In genomic region chr21:42939581-42940413, GRCh38 we compare ENCODE assay signal across 8 cellular contexts. TPM values are rescaled to one million over a fixed set of nuclear protein-coding genes. Genes with fewer than 3 reads are reported as not detected.
DNase-seq lines count a peak whose midpoint lies in the region; ATAC-seq, FAIRE-seq and TF ChIP-seq lines count a peak whose summit lies in the region.

No MANE protein-coding gene starts in this region.

- H4K20me1 ChIP-seq in K562 (replicated peaks; ENCODE audit: control insufficient read depth, insufficient read depth, low read length) (no peaks in the 10 kb centered on the region), keratinocyte (ENCODE audit: control insufficient read depth, extremely low read depth, insufficient read depth, low read length) (no peaks in the 10 kb centered on the region)

- no peak overlapping the region for H2AFZ ChIP-seq in K562 (ENCODE audit: low read depth, low read length)
- no peak overlapping the region for H2AFZ ChIP-seq in keratinocyte (ENCODE audit: control insufficient read depth, low read length)

- no peak for TF ChIP-seq POLR2A in K562 (conservative IDR thresholded peaks at IDR 0.05)

- H3K9me1 ChIP-seq in K562 (ENCODE audit: control insufficient read depth, insufficient read depth, low read length) (no peaks in the 10 kb centered on the region), keratinocyte (ENCODE audit: control insufficient read depth, extremely low read depth, insufficient read depth, low read length) (no peaks in the 10 kb centered on the region)

- POLR2A ChIA-PET in K562 (lab: Yijun Ruan, JAX): interaction anchor here (0.6 to 1.5 kb wide), 3 partner anchors 26 to 274 kb away, joined by 3 to 4 read pairs (median 3); no protein-coding TSS in a partner anchor

- in situ Hi-C loops in K562 (cut with MboI): no loop called here

- WGBS in K562 (ENCODE audit: insufficient coverage, low coverage, missing lambda C conversion rate): 44% methylated on average over 16 of the region's 16 CpGs

- intact Hi-C loops in K562 (cut with micrococcal nuclease): no loop called here

- H3K4me1 ChIP-seq in K562 (replicated peaks in 1 of 2; ENCODE audit: control insufficient read depth in 2 of 2, insufficient read depth in 2 of 2, low read length in 2 of 2) (peaks cover 6 to 12% of the 10 kb centered on the region in 2 experiments; a peak in 3 of 5 replicates), keratinocyte (ENCODE audit: control insufficient read depth, extremely low read depth, insufficient read depth, low read length) (peaks cover 11% of the 10 kb centered on the region)

- ATAC-seq in K562: no peak
- ATAC-seq in activated naive CD4-positive, alpha-beta T cell treated with anti-CD3 and anti-CD28 coated beads, Interleukin-2, amount 50 U/mL, for 72 hours: no peak

- TF ChIP-seq EP300 in K562 (IDR thresholded peaks at IDR 0.05; ENCODE audit: low read length): no peak

- DNase-seq in HT-29 (ENCODE audit: low spot score) (peak; percentile 14), K562 (ENCODE audit: extremely low read depth in 1 of 4, low spot score in 3 of 4) (no peak), keratinocyte (ENCODE audit: low read depth, low spot score) (peak; percentile 80)
- DNase-seq in activated naive CD4-positive, alpha-beta T cell treated with anti-CD3 and anti-CD28 coated beads, Interleukin-2, amount 50 U/mL, for 72 hours (ENCODE audit: low spot score in 2 of 2): no peak
- DNase-seq in central memory CD4-positive, alpha-beta T cell: no peak
- no peak for DNase-seq in activated CD4-positive, alpha-beta T cell treated with anti-CD3 and anti-CD28 coated beads, Interleukin-2, amount 50 U/mL, for 1 hour
- no peak for DNase-seq in stimulated activated CD4-positive, alpha-beta T cell treated with anti-CD3 and anti-CD28 coated beads, Interleukin-4, amount 100 ng/mL, for 4 hours

- no peak for TF ChIP-seq RAD21 in K562 (CRISPR knock-in tag; conservative IDR thresholded peaks at IDR 0.05 in 1 of 2, IDR thresholded peaks at IDR 0.05 in 1 of 2)

- no peaks in the 10 kb centered on the region for H3K79me2 ChIP-seq in K562 (ENCODE audit: control insufficient read depth, insufficient read depth, low read length)
- no peaks in the 10 kb centered on the region for H3K79me2 ChIP-seq in keratinocyte (ENCODE audit: control insufficient read depth, insufficient read depth, low read length)

- H3K36me3 Mint-ChIP-seq in activated naive CD4-positive, alpha-beta T cell treated with anti-CD3 and anti-CD28 coated beads, Interleukin-2, amount 50 U/mL, for 72 hours: no peaks in the 10 kb centered on the region

- H3K27ac ChIP-seq in K562 (ENCODE audit: extremely low read depth, low read depth, low read length) (no peak overlapping the region), keratinocyte (ENCODE audit: control insufficient read depth, insufficient read depth, low read length) (no peak overlapping the region), temporal lobe (ENCODE audit: low read depth, low read length) (peak overlapping the region; percentile 50)

- dilution Hi-C loops in keratinocyte (cut with MboI; ENCODE audit: extremely low pct_ligation_motif_present, low sequenced_read_pairs): no loop called here

- no peak overlapping the region for H3K9ac ChIP-seq in K562 (ENCODE audit: insufficient read depth in 1 of 2, low read depth in 2 of 2, low read length in 2 of 2)
- H3K9ac ChIP-seq in keratinocyte (ENCODE audit: control insufficient read depth, extremely low read depth, insufficient read depth, low read length): no peak overlapping the region

- H3K9me3 ChIP-seq in K562 (replicated peaks; ENCODE audit: control insufficient read depth, insufficient read depth, low read depth, low read length): no peaks in the 10 kb centered on the region
- H3K9me3 ChIP-seq in keratinocyte (ENCODE audit: control insufficient read depth, low read depth, low read length): peaks cover 3% of the 10 kb centered on the region

- CTCF ChIA-PET in K562 (lab: Yijun Ruan, JAX; ENCODE audit: low intra/inter-chr PET ratio): no interaction called here

- TF ChIP-seq CTCF in K562 (IDR thresholded peaks at IDR 0.05 in 2 of 3, conservative IDR thresholded peaks at IDR 0.05 in 1 of 3; ENCODE audit: insufficient read depth in 2 of 3, low read depth in 1 of 3, low read length in 3 of 3) (no peak), keratinocyte (optimal IDR thresholded peaks at IDR 0.05 in 1 of 3, IDR thresholded peaks at IDR 0.05 in 1 of 3, conservative IDR thresholded peaks at IDR 0.05 in 1 of 3; ENCODE audit: extremely low read depth in 1 of 3, insufficient read depth in 2 of 3, low read length in 3 of 3) (no peak)

- H3K4me2 ChIP-seq in K562 (ENCODE audit: insufficient read depth, low read length) (no peak overlapping the region), keratinocyte (ENCODE audit: control insufficient read depth, extremely low read depth, insufficient read depth, low read depth, low read length) (peak overlapping the region; percentile 17)

- FAIRE-seq in K562 (lab: Jason Lieb, UNC) (no peak), keratinocyte (lab: Jason Lieb, UNC) (peak; percentile 69)

- no peaks in the 10 kb centered on the region for H3K9me3 Mint-ChIP-seq in activated naive CD4-positive, alpha-beta T cell treated with anti-CD3 and anti-CD28 coated beads, Interleukin-2, amount 50 U/mL, for 72 hours

- no TSS peak for BruUV-seq in K562 (replicated peaks; lab: Mats Ljungman, UMichigan)

- H3K4me3 ChIP-seq in K562: no peak overlapping the region
- H3K4me3 ChIP-seq in keratinocyte (ENCODE audit: control insufficient read depth in 2 of 3, extremely low read depth in 1 of 3, insufficient read depth in 2 of 3, low read depth in 1 of 3, low read length in 3 of 3): peak overlapping the region in 1 of 3 experiments; percentile 14

- no peaks in the 10 kb centered on the region for H3K36me3 ChIP-seq in K562 (ENCODE audit: control insufficient read depth, insufficient read depth, low read length)
- H3K36me3 ChIP-seq in keratinocyte (ENCODE audit: control insufficient read depth in 2 of 2, extremely low read depth in 1 of 2, insufficient read depth in 2 of 2, low read length in 2 of 2): no peaks in the 10 kb centered on the region

- H3K27me3 ChIP-seq in K562 (ENCODE audit: control insufficient read depth in 2 of 2, insufficient read depth in 2 of 2, low read length in 2 of 2) (peaks cover 0 to 7% of the 10 kb centered on the region in 2 experiments; a peak in 3 of 5 replicates), keratinocyte (ENCODE audit: control insufficient read depth, extremely low read depth, insufficient read depth, low read length) (no peaks in the 10 kb centered on the region)

- no peak overlapping the region for H3K27ac Mint-ChIP-seq in activated naive CD4-positive, alpha-beta T cell treated with anti-CD3 and anti-CD28 coated beads, Interleukin-2, amount 50 U/mL, for 72 hours

RNA-seq across cellular contexts. Expression of gene ERVH48-1, which starts 14.4 kb away (rescaled TPM):
- not detected in 2 replicates for total RNA-seq in HT-29 (2014; rRNA removed; shearing (Covaris generic))
- 0.23 and 0.28 TPM in 2 replicates for total RNA-seq in K562 (2011; cell fraction: chromatin; rRNA removed; ENCODE audit: low replicate concordance)
- total RNA-seq in K562 (2011; cell fraction: nucleolus; rRNA removed): 0.13 TPM in 1 of 2 replicates, not detected in the other
- total RNA-seq in K562 (2011; cell fraction: nucleoplasm; rRNA removed): 0.51 and 0.53 TPM in 2 replicates
- total RNA-seq in K562 (2014; rRNA removed) (0.09 TPM in 1 of 2 replicates, not detected in the other), K562 (2014; rRNA removed; fragmentation: Illumina TruSeq; extraction: Trizol) (0.06 TPM in 1 of 2 replicates, not detected in the other), K562 (2015; rRNA removed; fragmentation: Illumina TruSeq; extraction: Trizol) (0.08 TPM in 1 of 2 replicates, not detected in the other), K562 (2021) (0.09 TPM in 1 of 2 replicates, not detected in the other), temporal lobe (not detected)
- polyA plus RNA-seq in K562 (2011; rRNA removed) (0.22 and 0.49 TPM in 2 replicates), K562 (2014; fragmentation: Illumina TruSeq; extraction: Trizol) (0.07 and 0.16 TPM in 2 replicates), K562 (2014; fragmentation: Nextera tagmentation; extraction: Ambion mirVana) (under 1 TPM; 0.08 to 0.15 TPM), K562 (2014; rRNA removed) (0.11 and 0.20 TPM in 2 replicates), keratinocyte (0.03 to 0.05 TPM in 2 of 3 replicates, not detected in the other)
- 0.25 and 0.32 TPM in 2 replicates for polyA plus RNA-seq in K562 (2011; cell fraction: cytosol; rRNA removed)
- 0.13 and 0.27 TPM in 2 replicates for polyA plus RNA-seq in K562 (2011; cell fraction: nucleus; rRNA removed)
- 0.28 and 0.31 TPM in 2 replicates for polyA plus RNA-seq in K562 (2012)
- 0.06 and 0.07 TPM in 2 replicates for polyA minus RNA-seq in K562 (2011; rRNA and poly(A)+ RNA removed)
- polyA minus RNA-seq in K562 (2011; cell fraction: cytosol; rRNA and poly(A)+ RNA removed): not detected in 2 replicates
- not detected in 2 replicates for polyA minus RNA-seq in K562 (2011; cell fraction: nucleus; rRNA and poly(A)+ RNA removed)
- polyA plus RNA-seq in keratinocyte (2011; ENCODE audit: low read depth): not detected
- 0.03 TPM in 1 of 2 replicates, not detected in the other for polyA plus RNA-seq in keratinocyte (2011; cell fraction: cytosol; rRNA removed)
- 0.04 TPM in 1 of 2 replicates, not detected in the other for polyA plus RNA-seq in keratinocyte (2011; cell fraction: nucleus; rRNA removed)
- 0.37 TPM in 1 of 2 replicates, not detected in the other for polyA plus RNA-seq in keratinocyte (2012; ENCODE audit: low replicate concordance)
- not detected in 3 replicates for polyA minus RNA-seq in keratinocyte
- polyA minus RNA-seq in keratinocyte (2011; cell fraction: cytosol; rRNA and poly(A)+ RNA removed): not detected
- not detected in 2 replicates for polyA minus RNA-seq in keratinocyte (2011; cell fraction: nucleus; rRNA and poly(A)+ RNA removed)
- total RNA-seq in activated naive CD4-positive, alpha-beta T cell treated with anti-CD3 and anti-CD28 coated beads, Interleukin-2, amount 50 U/mL, for 72 hours: 1 to 10 TPM in 1 of 2 donors, under 1 TPM in 1; 0.18 to 2.7 TPM

RNA-seq across cellular contexts. Expression of gene PKNOX1, which starts 34.6 kb away (rescaled TPM):
- total RNA-seq in HT-29 (2014; rRNA removed; shearing (Covaris generic)): 14.3 and 24.7 TPM in 2 replicates
- total RNA-seq in K562 (2011; cell fraction: chromatin; rRNA removed; ENCODE audit: low replicate concordance): 77.9 and 112 TPM in 2 replicates
- 19.3 and 19.8 TPM in 2 replicates for total RNA-seq in K562 (2011; cell fraction: nucleolus; rRNA removed)
- 31.2 and 36.2 TPM in 2 replicates for total RNA-seq in K562 (2011; cell fraction: nucleoplasm; rRNA removed)
- total RNA-seq in K562 (2014; rRNA removed) (9.6 and 13.2 TPM in 2 replicates), K562 (2014; rRNA removed; fragmentation: Illumina TruSeq; extraction: Trizol) (12.2 and 14.5 TPM in 2 replicates), K562 (2015; rRNA removed; fragmentation: Illumina TruSeq; extraction: Trizol) (7.1 and 10.0 TPM in 2 replicates), K562 (2021) (11.7 and 14.9 TPM in 2 replicates), temporal lobe (13.8 TPM)
- polyA plus RNA-seq in K562 (2011; rRNA removed) (21.8 and 25.9 TPM in 2 replicates), K562 (2014; fragmentation: Illumina TruSeq; extraction: Trizol) (10.4 and 16.0 TPM in 2 replicates), K562 (2014; fragmentation: Nextera tagmentation; extraction: Ambion mirVana) (10 to 100 TPM in 1 of 2 experiments, 1 to 10 TPM in 1; 8.8 to 13.2 TPM), K562 (2014; rRNA removed) (12.7 and 15.4 TPM in 2 replicates), keratinocyte (30.7 to 38.2 TPM (median 33.3 TPM) in 3 replicates)
- 26.2 and 27.5 TPM in 2 replicates for polyA plus RNA-seq in K562 (2011; cell fraction: cytosol; rRNA removed)
- polyA plus RNA-seq in K562 (2011; cell fraction: nucleus; rRNA removed): 27.5 and 40.6 TPM in 2 replicates
- 14.5 and 18.7 TPM in 2 replicates for polyA plus RNA-seq in K562 (2012)
- polyA minus RNA-seq in K562 (2011; rRNA and poly(A)+ RNA removed): 35.3 and 58.4 TPM in 2 replicates
- 6.0 and 16.1 TPM in 2 replicates for polyA minus RNA-seq in K562 (2011; cell fraction: cytosol; rRNA and poly(A)+ RNA removed)
- 13.2 and 35.0 TPM in 2 replicates for polyA minus RNA-seq in K562 (2011; cell fraction: nucleus; rRNA and poly(A)+ RNA removed)
- 35.0 TPM for polyA plus RNA-seq in keratinocyte (2011; ENCODE audit: low read depth)
- polyA plus RNA-seq in keratinocyte (2011; cell fraction: cytosol; rRNA removed): 18.4 and 29.9 TPM in 2 replicates
- polyA plus RNA-seq in keratinocyte (2011; cell fraction: nucleus; rRNA removed): 24.4 and 24.9 TPM in 2 replicates
- polyA plus RNA-seq in keratinocyte (2012; ENCODE audit: low replicate concordance): 11.7 and 16.3 TPM in 2 replicates
- 30.5 to 61.7 TPM (median 44.9 TPM) in 3 replicates for polyA minus RNA-seq in keratinocyte
- polyA minus RNA-seq in keratinocyte (2011; cell fraction: cytosol; rRNA and poly(A)+ RNA removed): 23.8 TPM
- polyA minus RNA-seq in keratinocyte (2011; cell fraction: nucleus; rRNA and poly(A)+ RNA removed): 22.2 and 45.6 TPM in 2 replicates
- total RNA-seq in activated naive CD4-positive, alpha-beta T cell treated with anti-CD3 and anti-CD28 coated beads, Interleukin-2, amount 50 U/mL, for 72 hours: 10 to 100 TPM; 16.0 to 20.2 TPM

RNA-seq across cellular contexts. Expression of gene NDUFV3, which starts 46.7 kb away (rescaled TPM):
- total RNA-seq in HT-29 (2014; rRNA removed; shearing (Covaris generic)): 15.3 and 17.1 TPM in 2 replicates
- total RNA-seq in K562 (2011; cell fraction: chromatin; rRNA removed; ENCODE audit: low replicate concordance): 82.4 and 114 TPM in 2 replicates
- total RNA-seq in K562 (2011; cell fraction: nucleolus; rRNA removed): 48.2 and 54.4 TPM in 2 replicates
- 61.2 and 67.6 TPM in 2 replicates for total RNA-seq in K562 (2011; cell fraction: nucleoplasm; rRNA removed)
- total RNA-seq in K562 (2014; rRNA removed) (87.8 and 89.7 TPM in 2 replicates), K562 (2014; rRNA removed; fragmentation: Illumina TruSeq; extraction: Trizol) (74.3 and 81.5 TPM in 2 replicates), K562 (2015; rRNA removed; fragmentation: Illumina TruSeq; extraction: Trizol) (79.7 and 80.6 TPM in 2 replicates), K562 (2021) (65.7 and 68.3 TPM in 2 replicates), temporal lobe (18.7 TPM)
- polyA plus RNA-seq in K562 (2011; rRNA removed) (37.2 and 41.9 TPM in 2 replicates), K562 (2014; fragmentation: Illumina TruSeq; extraction: Trizol) (63.0 and 77.9 TPM in 2 replicates), K562 (2014; fragmentation: Nextera tagmentation; extraction: Ambion mirVana) (10 to 100 TPM; 19.1 to 23.6 TPM), K562 (2014; rRNA removed) (67.2 and 80.0 TPM in 2 replicates), keratinocyte (26.1 to 58.2 TPM (median 28.9 TPM) in 3 replicates)
- 43.0 and 44.1 TPM in 2 replicates for polyA plus RNA-seq in K562 (2011; cell fraction: cytosol; rRNA removed)
- 40.0 and 49.0 TPM in 2 replicates for polyA plus RNA-seq in K562 (2011; cell fraction: nucleus; rRNA removed)
- polyA plus RNA-seq in K562 (2012): 58.0 and 60.8 TPM in 2 replicates
- 39.0 and 44.5 TPM in 2 replicates for polyA minus RNA-seq in K562 (2011; rRNA and poly(A)+ RNA removed)
- 35.1 and 42.7 TPM in 2 replicates for polyA minus RNA-seq in K562 (2011; cell fraction: cytosol; rRNA and poly(A)+ RNA removed)
- polyA minus RNA-seq in K562 (2011; cell fraction: nucleus; rRNA and poly(A)+ RNA removed): 11.7 and 20.2 TPM in 2 replicates
- polyA plus RNA-seq in keratinocyte (2011; ENCODE audit: low read depth): 12.3 TPM
- polyA plus RNA-seq in keratinocyte (2011; cell fraction: cytosol; rRNA removed): 30.7 and 40.8 TPM in 2 replicates
- 46.1 and 47.9 TPM in 2 replicates for polyA plus RNA-seq in keratinocyte (2011; cell fraction: nucleus; rRNA removed)
- 27.4 and 45.9 TPM in 2 replicates for polyA plus RNA-seq in keratinocyte (2012; ENCODE audit: low replicate concordance)
- 13.9 to 26.2 TPM (median 23.3 TPM) in 3 replicates for polyA minus RNA-seq in keratinocyte
- polyA minus RNA-seq in keratinocyte (2011; cell fraction: cytosol; rRNA and poly(A)+ RNA removed): 44.5 TPM
- 19.9 and 31.6 TPM in 2 replicates for polyA minus RNA-seq in keratinocyte (2011; cell fraction: nucleus; rRNA and poly(A)+ RNA removed)
- 10 to 100 TPM; 25.3 to 25.7 TPM for total RNA-seq in activated naive CD4-positive, alpha-beta T cell treated with anti-CD3 and anti-CD28 coated beads, Interleukin-2, amount 50 U/mL, for 72 hours

Comparison
In these comparisons a context has a peak if more than half of its experiments do, and no peak if none do; other contexts are left out.
1. DNase-seq: peak in HT-29 (single experiment) and keratinocyte (single experiment); none in K562 (0 of 4), activated naive CD4-positive, alpha-beta T cell treated with anti-CD3 and anti-CD28 coated beads, Interleukin-2, amount 50 U/mL, for 72 hours (0 of 2), central memory CD4-positive, alpha-beta T cell (single experiment), activated CD4-positive, alpha-beta T cell treated with anti-CD3 and anti-CD28 coated beads, Interleukin-2, amount 50 U/mL, for 1 hour (single experiment) and stimulated activated CD4-positive, alpha-beta T cell treated with anti-CD3 and anti-CD28 coated beads, Interleukin-4, amount 100 ng/mL, for 4 hours (0 of 2).